Comparison of ENCODE assay signal across 8 cellular contexts in genomic region chr1:89125571-89126233, GRCh38. TPM values are rescaled to one million over a fixed set of nuclear protein-coding genes. Genes with fewer than 3 reads are reported as not detected.
A peak's percentile ranks its signal among the peaks of the same experiment; 100 is the strongest.
DNase-seq lines count a peak whose midpoint lies in the region; ATAC-seq and TF ChIP-seq lines count a peak whose summit lies in the region.

Gene GBP2, minus strand, starts transcription at chr1:89126114. Its CDS starts 4,148 bp downstream, at chr1:89121966.

- H3K27ac ChIP-seq in SJCRH30: no peak within 1 kb of the TSS
- peak within 1 kb of the TSS; percentile 56 for H3K27ac ChIP-seq in caudate nucleus (ENCODE audit: low read depth, low read length)
- H3K27ac ChIP-seq in right lobe of liver: peak within 1 kb of the TSS; percentile 85 to 90 (median 88)
- peak within 1 kb of the TSS; percentile 57 to 71 for H3K27ac ChIP-seq in thoracic aorta

- H3K9me3 ChIP-seq in SJCRH30 (replicated peaks) (no peaks in the 10 kb centered on the region), right lobe of liver (no peaks in the 10 kb centered on the region), thoracic aorta (no peaks in the 10 kb centered on the region)

- DNase-seq in AG10803 (ENCODE audit: low read depth) (peak; percentile 68), SJCRH30 (peak in 1 of 2 experiments; percentile 30), caudate nucleus (lab: John Stamatoyannopoulos, UW) (no peak), right lobe of liver (no peak), thoracic aorta (ENCODE audit: low spot score) (no peak), NCI-H345 treated with DMSO at 0.1 percent for 48 hours (lab: John Stamatoyannopoulos, UW; ENCODE audit: unreplicated experiment) (no peak)

- no peaks in the 10 kb centered on the region; the same call in 1 of the 2 replicates for H3K4me1 ChIP-seq in SJCRH30
- peaks cover 0 to 26% (median 13%) of the 10 kb centered on the region in 4 donors for H3K4me1 ChIP-seq in right lobe of liver
- peaks cover 31 to 55% of the 10 kb centered on the region in 2 donors for H3K4me1 ChIP-seq in thoracic aorta (ENCODE audit: control insufficient read depth in 1 of 2, low read depth in 2 of 2)

- intact Hi-C loops in right lobe of liver (cut with DNase I): no loop called here

- peak; percentile 77 for TF ChIP-seq POLR2A in right lobe of liver (IDR thresholded peaks at IDR 0.05)

- 7% methylated on average over 7 of the region's 7 CpGs for WGBS in right lobe of liver (ENCODE audit: insufficient coverage, low coverage, low lambda C conversion rate, missing lambda C conversion rate)

- H3K27me3 ChIP-seq in SJCRH30 (no peaks in the 10 kb centered on the region; the same call in 1 of the 2 replicates), right lobe of liver (no peaks in the 10 kb centered on the region), thoracic aorta (replicated peaks; ENCODE audit: insufficient read depth) (no peaks in the 10 kb centered on the region)

- H3K36me3 ChIP-seq in SJCRH30: no peaks in the 10 kb centered on the region
- H3K36me3 ChIP-seq in right lobe of liver: peaks cover 0 to 11% (median 8%) of the 10 kb centered on the region in 4 donors
- H3K36me3 ChIP-seq in thoracic aorta: peaks cover under 1% of the 10 kb centered on the region

- TF ChIP-seq CTCF in AG10803 (conservative IDR thresholded peaks at IDR 0.05; ENCODE audit: low read length): no peak
- no peak for TF ChIP-seq CTCF in right lobe of liver (IDR thresholded peaks at IDR 0.05)
- TF ChIP-seq CTCF in thoracic aorta (IDR thresholded peaks at IDR 0.05): no peak

- ATAC-seq in GM18870 (IDR thresholded peaks at IDR 0.05; ENCODE audit: unreplicated experiment) (peak; percentile 67), HG03095 (IDR thresholded peaks at IDR 0.05; ENCODE audit: unreplicated experiment) (peak; percentile 83), right lobe of liver (peak; percentile 74 to 86 (median 80)), thoracic aorta (ENCODE audit: insufficient number of reproducible peaks, low FRiP score, low read depth) (peak; percentile 74)

- H3K4me3 ChIP-seq in AG10803 (ENCODE audit: low read length): peak within 1 kb of the TSS; percentile 60
- H3K4me3 ChIP-seq in SJCRH30: peak within 1 kb of the TSS; percentile 14; the same call in 1 of the 2 replicates
- H3K4me3 ChIP-seq in right lobe of liver: peak within 1 kb of the TSS; percentile 20 to 44 (median 36)
- H3K4me3 ChIP-seq in thoracic aorta: peak within 1 kb of the TSS; percentile 71

RNA-seq across cellular contexts. Expression of gene GBP2, which starts in this region (rescaled TPM):
- 0.47 and 0.51 TPM in 2 replicates for total RNA-seq in SJCRH30 (2014; rRNA removed; shearing (Covaris generic))
- 10 to 100 TPM in 5 of 6 experiments, 1 to 10 TPM in 1; 7.8 to 64.5 (median 26.8) TPM for total RNA-seq in right lobe of liver
- total RNA-seq in thoracic aorta: 10 to 100 TPM; 79.7 to 89.5 TPM

Comparison
In these comparisons a context has a peak if more than half of its experiments do, and no peak if none do; other contexts are left out.
1. H3K4me3 ChIP-seq: peak in every context shown above with its lines; median percentile 71 in thoracic aorta; 60 in AG10803; 36 in right lobe of liver; 14 in SJCRH30.